11 cellular contexts compared by ENCODE assay signal in genomic region chr4:99062120-99062519, GRCh38. TPM values are rescaled to one million over a fixed set of nuclear protein-coding genes. Genes with fewer than 3 reads are reported as not detected.
A peak's percentile ranks its signal among the peaks of the same experiment; 100 is the strongest.
DNase-seq lines count a peak whose midpoint lies in the region; ATAC-seq and TF ChIP-seq lines count a peak whose summit lies in the region.
"Had no signal": no experiment of that assay in that cellular context is flagged by ENCODE, and none has a peak within 500 bp of the region (broad histone marks: within the 10 kb centered on the region; RNA-seq: fewer than 3 reads in every experiment).

No MANE protein-coding gene starts in this region.

- intact Hi-C loops in activated CD8-positive, alpha-beta T cell treated with anti-CD3 and anti-CD28 coated beads for 36 hours (cut with micrococcal nuclease), result no loop called here

- H3K4me3 Mint-ChIP-seq in type B pancreatic cell, result no peak overlapping the region
- H3K4me3 Mint-ChIP-seq in activated CD8-positive, alpha-beta T cell treated with anti-CD3 and anti-CD28 coated beads for 36 hours, result no peak overlapping the region

- H3K4me1 Mint-ChIP-seq in type B pancreatic cell (ENCODE audit: unreplicated experiment), result peaks cover 10% of the 10 kb centered on the region
- H3K4me1 Mint-ChIP-seq in activated CD8-positive, alpha-beta T cell treated with anti-CD3 and anti-CD28 coated beads for 36 hours (ENCODE audit: low read depth), result no peaks in the 10 kb centered on the region

- peaks cover 50% of the 10 kb centered on the region for H3K36me3 Mint-ChIP-seq in type B pancreatic cell
- peaks cover 53% of the 10 kb centered on the region for H3K36me3 Mint-ChIP-seq in activated CD8-positive, alpha-beta T cell treated with anti-CD3 and anti-CD28 coated beads for 36 hours (ENCODE audit: low read depth)

- peak; percentile 70 for ATAC-seq in GM18502 (IDR thresholded peaks at IDR 0.05; ENCODE audit: poor library complexity, unreplicated experiment)
- no peak for ATAC-seq in activated CD8-positive, alpha-beta T cell treated with anti-CD3 and anti-CD28 coated beads for 36 hours

- H3K27ac Mint-ChIP-seq in type B pancreatic cell, result no peak overlapping the region
- no peak overlapping the region for H3K27ac Mint-ChIP-seq in activated CD8-positive, alpha-beta T cell treated with anti-CD3 and anti-CD28 coated beads for 36 hours

- H3K27me3 Mint-ChIP-seq in type B pancreatic cell, result no peaks in the 10 kb centered on the region
- no peaks in the 10 kb centered on the region for H3K27me3 Mint-ChIP-seq in activated CD8-positive, alpha-beta T cell treated with anti-CD3 and anti-CD28 coated beads for 36 hours

- CTCF ChIA-PET in activated CD8-positive, alpha-beta T cell treated with anti-CD3 and anti-CD28 coated beads for 36 hours (lab: Charles Lee), result no interaction called here

- no peaks in the 10 kb centered on the region for H3K9me3 Mint-ChIP-seq in type B pancreatic cell
- H3K9me3 Mint-ChIP-seq in activated CD8-positive, alpha-beta T cell treated with anti-CD3 and anti-CD28 coated beads for 36 hours, result peaks cover 3% of the 10 kb centered on the region

- DNase-seq in A172 (ENCODE audit: low spot score) (peak; percentile 20), M059J (ENCODE audit: low read depth) (peak; percentile 2), epithelial cell of proximal tubule (ENCODE audit: low read depth) (peak; percentile 44), amniotic stem cell (lab: John Stamatoyannopoulos, UW) (no peak), type B pancreatic cell (ENCODE audit: extremely low spot score, unreplicated experiment) (no peak), globus pallidus (ENCODE audit: low spot score) (no peak)
- DNase-seq in activated CD8-positive, alpha-beta T cell treated with anti-CD3 and anti-CD28 coated beads for 36 hours, result no peak
- DNase-seq: C1 segment of cervical spinal cord, KG1, retina had no signal

- TF ChIP-seq CTCF in epithelial cell of proximal tubule (conservative IDR thresholded peaks at IDR 0.05; ENCODE audit: low read depth, low read length), result no peak
- TF ChIP-seq CTCF in type B pancreatic cell (conservative IDR thresholded peaks at IDR 0.05), result no peak
- no peak for TF ChIP-seq CTCF in activated CD8-positive, alpha-beta T cell treated with anti-CD3 and anti-CD28 coated beads for 36 hours (IDR thresholded peaks at IDR 0.05)

- H3K4me3 ChIP-seq in epithelial cell of proximal tubule (ENCODE audit: low read depth, low read length), result no peak overlapping the region

- POLR2A ChIA-PET in activated CD8-positive, alpha-beta T cell treated with anti-CD3 and anti-CD28 coated beads for 36 hours (lab: Charles Lee), result no interaction called here

RNA-seq across cellular contexts. Expression of gene ADH5, which starts 26.5 kb away (rescaled TPM):
- total RNA-seq in A172 (2014; rRNA removed; shearing (Covaris generic)), result 287 and 332 TPM in 2 replicates
- 89.4 and 126 TPM in 2 replicates for total RNA-seq in M059J (2014; rRNA removed; shearing (Covaris generic))
- total RNA-seq in epithelial cell of proximal tubule (124 and 126 TPM in 2 replicates), type B pancreatic cell (ENCODE audit: low replicate concordance) (141 and 161 TPM in 2 replicates)
- total RNA-seq in activated CD8-positive, alpha-beta T cell treated with anti-CD3 and anti-CD28 coated beads for 36 hours, result 100 to 1,000 TPM; 114 to 118 TPM

Comparison
In these comparisons a context has a peak if more than half of its experiments do, and no peak if none do; other contexts are left out.
1. DNase-seq: peak in A172 (single experiment), M059J (single experiment) and epithelial cell of proximal tubule (single experiment); none in amniotic stem cell (single experiment), type B pancreatic cell (single experiment), globus pallidus (single experiment) and activated CD8-positive, alpha-beta T cell treated with anti-CD3 and anti-CD28 coated beads for 36 hours (single experiment).